8 cellular contexts compared by ENCODE assay signal in genomic region chr9:135990468-135991429, GRCh38. TPM values are rescaled to one million over a fixed set of nuclear protein-coding genes. Genes with fewer than 3 reads are reported as not detected.
DNase-seq lines count a peak whose midpoint lies in the region; ATAC-seq and TF ChIP-seq lines count a peak whose summit lies in the region.

No MANE protein-coding gene starts in this region.

- ATAC-seq in right lobe of liver (peak in 3 of 4 donors; percentile 19 to 33 (median 19)), upper lobe of left lung (ENCODE audit: low FRiP score in 2 of 2) (peak; percentile 32 to 68), HG03520 (IDR thresholded peaks at IDR 0.05; ENCODE audit: unreplicated experiment) (no peak)

- H3K4me1 ChIP-seq in right lobe of liver: peaks cover 0 to 41% (median 17%) of the 10 kb centered on the region in 4 donors
- H3K4me1 ChIP-seq in upper lobe of left lung: peaks cover 48 to 60% (median 58%) of the 10 kb centered on the region in 4 donors

- H3K9me3 ChIP-seq in right lobe of liver (no peaks in the 10 kb centered on the region), upper lobe of left lung (no peaks in the 10 kb centered on the region)

- TF ChIP-seq CTCF in HL-60 (IDR thresholded peaks at IDR 0.05; ENCODE audit: insufficient read depth, low read length): no peak
- TF ChIP-seq CTCF in right lobe of liver (IDR thresholded peaks at IDR 0.05): no peak
- no peak for TF ChIP-seq CTCF in upper lobe of left lung (IDR thresholded peaks at IDR 0.05)

- no peak for TF ChIP-seq EP300 in upper lobe of left lung (IDR thresholded peaks at IDR 0.05)

- no peaks in the 10 kb centered on the region for H3K27me3 ChIP-seq in HL-60 (ENCODE audit: insufficient read depth, poor library complexity, severe bottlenecking)
- H3K27me3 ChIP-seq in right lobe of liver: no peaks in the 10 kb centered on the region
- no peaks in the 10 kb centered on the region for H3K27me3 ChIP-seq in upper lobe of left lung

- H3K36me3 ChIP-seq in right lobe of liver: no peaks in the 10 kb centered on the region
- no peaks in the 10 kb centered on the region for H3K36me3 ChIP-seq in upper lobe of left lung

- H3K4me3 ChIP-seq in HL-60 (replicated peaks; ENCODE audit: insufficient read depth, low read length) (no peak overlapping the region), right lobe of liver (no peak overlapping the region), upper lobe of left lung (peak overlapping the region; percentile 1 to 31 (median 16))

- H3K27ac ChIP-seq in HL-60 (replicated peaks) (no peak overlapping the region), caudate nucleus (ENCODE audit: low read depth, low read length) (peak overlapping the region; percentile 70), right lobe of liver (peak overlapping the region in 2 of 3 donors; percentile 8 to 91), upper lobe of left lung (peak overlapping the region; percentile 52 to 95 (median 87))

- intact Hi-C loops in right lobe of liver (cut with DNase I): no loop called here

- TF ChIP-seq POLR2A in right lobe of liver (IDR thresholded peaks at IDR 0.05): no peak
- no peak for TF ChIP-seq POLR2A in upper lobe of left lung (IDR thresholded peaks at IDR 0.05)

- DNase-seq in C1 segment of cervical spinal cord (lab: John Stamatoyannopoulos, UW) (peak in 10 of 14 donors; percentile 14 to 74 (median 44)), HL-60 (ENCODE audit: low read depth in 1 of 2, low spot score in 1 of 2) (peak; percentile 34 to 43), T-helper 9 cell (peak; percentile 60), caudate nucleus (lab: John Stamatoyannopoulos, UW) (peak in 25 of 61 donors; percentile 4 to 68 (median 28)), right lobe of liver (peak in 2 of 3 donors; percentile 66 to 70), upper lobe of left lung (peak; percentile 31 to 71), NCI-H2227 (lab: John Stamatoyannopoulos, UW; ENCODE audit: unreplicated experiment) (no peak)

- 28% methylated on average over 8 of the region's 21 CpGs for WGBS in right lobe of liver (ENCODE audit: insufficient coverage, low coverage, low lambda C conversion rate, missing lambda C conversion rate)
- WGBS in upper lobe of left lung, 2 donors: 31 to 32% methylated on average over 5 to 15 of the region's 21 CpGs

RNA-seq across cellular contexts. Expression of gene UBAC1, which starts 29.6 kb away (rescaled TPM):
- total RNA-seq in right lobe of liver (10 to 100 TPM; 15.2 to 27.0 (median 16.5) TPM), upper lobe of left lung (10 to 100 TPM; 38.0 to 72.3 (median 49.3) TPM)

Comparison
In these comparisons a context has a peak if more than half of its experiments do, and no peak if none do; other contexts are left out.
1. H3K4me3 ChIP-seq: peak in upper lobe of left lung (4 of 4); none in HL-60 (single experiment) and right lobe of liver (0 of 3).